Comparison of ENCODE assay signal across 17 cellular contexts in genomic region chr11:46299425-46300067, GRCh38. TPM values are rescaled to one million over a fixed set of nuclear protein-coding genes. Genes with fewer than 3 reads are reported as not detected.
A peak's percentile ranks its signal among the peaks of the same experiment; 100 is the strongest.
DNase-seq lines count a peak whose midpoint lies in the region; ATAC-seq, FAIRE-seq and TF ChIP-seq lines count a peak whose summit lies in the region.
"Had no signal": no experiment of that assay in that cellular context is flagged by ENCODE, and none has a peak within 500 bp of the region (broad histone marks: within the 10 kb centered on the region; RNA-seq: fewer than 3 reads in every experiment).

No MANE protein-coding gene starts in this region.

- peaks cover 54% of the 10 kb centered on the region for H3K4me1 ChIP-seq in astrocyte (ENCODE audit: insufficient read depth, low read length)
- H3K4me1 ChIP-seq: parathyroid adenoma had no signal

- H3K4me3 Mint-ChIP-seq in CD14-positive monocyte: no peak overlapping the region
- peak overlapping the region; percentile 14 for H3K4me3 Mint-ChIP-seq in astrocyte (ENCODE audit: unreplicated experiment)
- H3K4me3 Mint-ChIP-seq in nephron: no peak overlapping the region
- H3K4me3 Mint-ChIP-seq: activated naive CD8-positive, alpha-beta T cell; central memory CD8-positive, alpha-beta T cell; immature natural killer cell had no signal

- H3K27ac Mint-ChIP-seq in CD14-positive monocyte: peak overlapping the region in 6 of 7 donors; percentile 15 to 85 (median 60)
- H3K27ac Mint-ChIP-seq in astrocyte (ENCODE audit: unreplicated experiment): peak overlapping the region; percentile 56
- H3K27ac Mint-ChIP-seq in nephron: peak overlapping the region in 2 of 3 experiments; percentile 13 to 29
- H3K27ac Mint-ChIP-seq: activated naive CD8-positive, alpha-beta T cell; immature natural killer cell had no signal

- H3K9me3 ChIP-seq in astrocyte (ENCODE audit: insufficient read depth, low read depth, low read length): no peaks in the 10 kb centered on the region

- FAIRE-seq in astrocyte (lab: Jason Lieb, UNC): no peak
- FAIRE-seq: endometrium, GM12891 had no signal

- H3K27ac ChIP-seq in astrocyte (ENCODE audit: low read depth, low read length) (peak overlapping the region; percentile 100), substantia nigra (ENCODE audit: low read depth, low read length, poor library complexity, severe bottlenecking) (no peak overlapping the region)
- H3K27ac ChIP-seq: parathyroid adenoma had no signal

- H3K36me3 Mint-ChIP-seq in CD14-positive monocyte (peaks cover 0 to 11% of the 10 kb centered on the region in 2 donors), astrocyte (ENCODE audit: low read depth, unreplicated experiment) (peaks cover 14% of the 10 kb centered on the region), nephron (ENCODE audit: low read depth) (peaks cover 5% of the 10 kb centered on the region)
- H3K36me3 Mint-ChIP-seq: activated naive CD8-positive, alpha-beta T cell; immature natural killer cell had no signal

- peaks cover 20% of the 10 kb centered on the region for H4K20me1 ChIP-seq in astrocyte (ENCODE audit: insufficient read depth, low read length)

- no peak overlapping the region for H2AFZ ChIP-seq in astrocyte (ENCODE audit: low read depth, low read length)
- H2AFZ ChIP-seq: parathyroid adenoma had no signal

- peak overlapping the region; percentile 71 for H3K4me2 ChIP-seq in astrocyte (ENCODE audit: low read length)

- peaks cover 4% of the 10 kb centered on the region for H3K36me3 ChIP-seq in astrocyte (ENCODE audit: insufficient read depth, low read length)

- H3K4me3 ChIP-seq in astrocyte (ENCODE audit: insufficient read depth, low read depth, low read length): peak overlapping the region; percentile 30

- DNase-seq in CD14-positive monocyte (ENCODE audit: low spot score) (no peak), HT-29 (ENCODE audit: low spot score) (peak; percentile 34), astrocyte (ENCODE audit: low read depth) (no peak), substantia nigra (lab: John Stamatoyannopoulos, UW) (no peak)
- no peak for DNase-seq in activated CD8-positive, alpha-beta memory T cell treated with anti-CD3 and anti-CD28 coated beads, Interleukin-2, amount 50 U/mL, for 4 hours
- no peak for DNase-seq in activated effector memory CD4-positive, alpha-beta T cell treated with anti-CD3 and anti-CD28 coated beads, Interleukin-2, amount 50 U/mL, for 16 hours
- DNase-seq: C1 segment of cervical spinal cord, DMS79, immature natural killer cell, NCI-H1417 had no signal

- no peak for TF ChIP-seq CTCF in CD14-positive monocyte (IDR thresholded peaks at IDR 0.05)
- no peak for TF ChIP-seq CTCF in astrocyte (IDR thresholded peaks at IDR 0.05; ENCODE audit: insufficient read depth, low read depth, low read length)
- no peak for TF ChIP-seq CTCF in nephron (IDR thresholded peaks at IDR 0.05; ENCODE audit: unreplicated experiment in 3 of 3)

- no peak for ATAC-seq in HG02571 (IDR thresholded peaks at IDR 0.05; ENCODE audit: unreplicated experiment)

- peaks cover 62% of the 10 kb centered on the region for H3K79me2 ChIP-seq in astrocyte (ENCODE audit: insufficient read depth, low read length)
- H3K79me2 ChIP-seq: parathyroid adenoma had no signal

- peaks cover 46% of the 10 kb centered on the region for H3K4me1 Mint-ChIP-seq in CD14-positive monocyte
- H3K4me1 Mint-ChIP-seq in astrocyte (ENCODE audit: low read depth, unreplicated experiment): peaks cover 40% of the 10 kb centered on the region
- H3K4me1 Mint-ChIP-seq in nephron: peaks cover 25% of the 10 kb centered on the region

- H3K9me3 Mint-ChIP-seq in CD14-positive monocyte (peaks cover 0 to 10% (median 0%) of the 10 kb centered on the region in 7 donors), astrocyte (ENCODE audit: unreplicated experiment) (no peaks in the 10 kb centered on the region), nephron (no peaks in the 10 kb centered on the region)
- H3K9me3 Mint-ChIP-seq: central memory CD8-positive, alpha-beta T cell; immature natural killer cell had no signal

- H3K27me3 Mint-ChIP-seq in CD14-positive monocyte (ENCODE audit: low read depth in 3 of 3) (peaks cover 27 to 35% (median 29%) of the 10 kb centered on the region in 3 donors), astrocyte (ENCODE audit: low read depth, unreplicated experiment) (no peaks in the 10 kb centered on the region), nephron (ENCODE audit: low read depth) (no peaks in the 10 kb centered on the region)
- H3K27me3 Mint-ChIP-seq: activated naive CD8-positive, alpha-beta T cell had no signal

- H3K9ac ChIP-seq in astrocyte (ENCODE audit: low read length): peak overlapping the region; percentile 44
- H3K9ac ChIP-seq: parathyroid adenoma had no signal

- intact Hi-C loops in CD14-positive monocyte (cut with micrococcal nuclease): no loop called here

- H3K27me3 ChIP-seq in astrocyte (ENCODE audit: insufficient read depth, low read length): no peaks in the 10 kb centered on the region

RNA-seq across cellular contexts. Expression of gene CREB3L1, which starts 22.1 kb away (rescaled TPM):
- polyA plus RNA-seq in CD14-positive monocyte: not detected
- total RNA-seq in HT-29 (2014; rRNA removed; shearing (Covaris generic)): 50.1 and 64.2 TPM in 2 replicates
- total RNA-seq in astrocyte: 324 and 399 TPM in 2 replicates
- polyA plus RNA-seq: immature natural killer cell had no signal

RNA-seq across cellular contexts. Expression of gene DGKZ, which starts 47.7 kb away (rescaled TPM):
- 10 to 100 TPM; 30.4 to 33.4 TPM for polyA plus RNA-seq in CD14-positive monocyte
- total RNA-seq in HT-29 (2014; rRNA removed; shearing (Covaris generic)): 190 and 194 TPM in 2 replicates
- total RNA-seq in astrocyte: 53.8 and 59.3 TPM in 2 replicates
